In genomic region chr10:130709415-130709814, GRCh38 we compare ENCODE assay signal across 30 cellular contexts.
"Had no signal": no experiment of that assay in that cellular context is flagged by ENCODE, and none has a peak within 500 bp of the region (broad histone marks: within the 10 kb centered on the region; RNA-seq: fewer than 3 reads in every experiment).

No MANE protein-coding gene starts in this region.

- H3K27me3 ChIP-seq: adrenal gland, cardiac muscle cell, foreskin keratinocyte had no signal

- H3K9me3 ChIP-seq: adrenal gland, breast epithelium, esophagus muscularis mucosa, gastrocnemius medialis, heart left ventricle had no signal

- ATAC-seq: activated CD4-positive, alpha-beta T cell treated with anti-CD3 and anti-CD28 coated beads for 36 hours; activated naive CD8-positive, alpha-beta T cell treated with anti-CD3 and anti-CD28 coated beads, Interleukin-2, amount 50 U/mL, for 24 hours; activated T-cell treated with anti-CD3 and anti-CD28 coated beads, Interleukin-2, amount 50 U/mL, for 72 hours; foreskin keratinocyte; gastrocnemius medialis; heart left ventricle had no signal

- H3K27ac ChIP-seq: adrenal gland, breast epithelium, cardiac muscle cell, coronary artery, esophagus muscularis mucosa, foreskin keratinocyte, gastrocnemius medialis, heart left ventricle, WERI-Rb-1 had no signal

- H3K36me3 ChIP-seq: adrenal gland, breast epithelium, cardiac muscle cell, esophagus muscularis mucosa, gastrocnemius medialis, heart left ventricle, WERI-Rb-1 had no signal

- FAIRE-seq: TTC549 had no signal

- DNase-seq: activated B cell treated with CpG ODN at 0.5 μM for 24 hours; activated CD4-positive, alpha-beta memory T cell treated with anti-CD3 and anti-CD28 coated beads, Interleukin-2, amount 10 ng/mL, durations not matched to agents 7 days and 5 days; activated CD4-positive, alpha-beta T cell treated with anti-CD3 and anti-CD28 coated beads for 36 hours; activated CD4-positive, alpha-beta T cell treated with anti-CD3 and anti-CD28 coated beads, Interleukin-2, amount 10 ng/mL, durations not matched to agents 24 days and 14 days; activated CD4-positive, alpha-beta T cell treated with anti-CD3 and anti-CD28 coated beads, Interleukin-2, amount 50 U/mL, for 4 hours; activated CD4-positive, CD25-positive, alpha-beta regulatory T cell treated with anti-CD3 and anti-CD28 coated beads, Interleukin-2, amount 50 U/mL, for 72 hours; activated CD8-positive, alpha-beta memory T cell treated with anti-CD3 and anti-CD28 coated beads, Interleukin-2, amount 50 U/mL, for 48 hours; activated naive CD4-positive, alpha-beta T cell treated with anti-CD3 and anti-CD28 coated beads for 36 hours; activated naive CD8-positive, alpha-beta T cell treated with anti-CD3 and anti-CD28 coated beads for 36 hours; activated naive CD8-positive, alpha-beta T cell treated with anti-CD3 and anti-CD28 coated beads, Interleukin-2, amount 50 U/mL, for 24 hours; activated T-cell treated with anti-CD3 and anti-CD28 coated beads for 4 hours; activated T-cell treated with anti-CD3 and anti-CD28 coated beads, Interleukin-2, amount 50 U/mL, for 24 hours; activated T-cell treated with anti-CD3 and anti-CD28 coated beads, Interleukin-2, amount 50 U/mL, for 72 hours; adrenal gland; amygdala; aorta; dorsolateral prefrontal cortex; effector memory CD4-positive, alpha-beta T cell; erythroblast; foreskin keratinocyte; gastrocnemius medialis; glutamatergic neuron; heart left ventricle; T-helper 2 cell; WERI-Rb-1 had no signal

- H3K4me3 ChIP-seq: adrenal gland, breast epithelium, cardiac muscle cell, coronary artery, dorsolateral prefrontal cortex, esophagus muscularis mucosa, gastrocnemius medialis, heart left ventricle had no signal

- H3K4me1 ChIP-seq: adrenal gland, breast epithelium, esophagus muscularis mucosa, foreskin keratinocyte, gastrocnemius medialis, heart left ventricle had no signal
